ENCODE assay signal across 8 cellular contexts in genomic region chr13:27170221-27170520, GRCh38. TPM values are rescaled to one million over a fixed set of nuclear protein-coding genes. Genes with fewer than 3 reads are reported as not detected.
DNase-seq lines count a peak whose midpoint lies in the region; ATAC-seq and TF ChIP-seq lines count a peak whose summit lies in the region.

No MANE protein-coding gene starts in this region.

- peak overlapping the region; percentile 86 to 87 for H3K9ac ChIP-seq in stomach smooth muscle (ENCODE audit: low read length in 2 of 2)

- H3K4me3 Mint-ChIP-seq in activated T-helper 2 cell treated with anti-CD3 and anti-CD28 coated beads, Interferon-gamma antibody, Interleukin-2, Interleukin-4, amounts not matched to agents 10 μg/mL and 5 μg/mL and 100 μg/mL, durations not matched to agents 14 hours and 24 hours and 36 hours (ENCODE audit: low read depth) = peak overlapping the region; percentile 99

- intact Hi-C loops in activated T-helper 2 cell treated with anti-CD3 and anti-CD28 coated beads, Interferon-gamma antibody, Interleukin-2, Interleukin-4, amounts not matched to agents 10 μg/mL and 5 μg/mL and 100 μg/mL, durations not matched to agents 14 hours and 24 hours and 36 hours (cut with micrococcal nuclease) = loop anchor here (1.0 to 5.0 kb wide), 5 partner anchors 23 to 452 kb away; partner anchors contain the start of genes LNX2, POLR1D and RASL11A

- no peaks in the 10 kb centered on the region for H3K27me3 Mint-ChIP-seq in activated T-helper 2 cell treated with anti-CD3 and anti-CD28 coated beads, Interferon-gamma antibody, Interleukin-2, Interleukin-4, amounts not matched to agents 10 μg/mL and 5 μg/mL and 100 μg/mL, durations not matched to agents 14 hours and 24 hours and 36 hours (ENCODE audit: low read depth)

- H3K27ac ChIP-seq in stomach smooth muscle (ENCODE audit: low read length) = peak overlapping the region; percentile 81

- no peaks in the 10 kb centered on the region for H3K9me3 Mint-ChIP-seq in activated T-helper 2 cell treated with anti-CD3 and anti-CD28 coated beads, Interferon-gamma antibody, Interleukin-2, Interleukin-4, amounts not matched to agents 10 μg/mL and 5 μg/mL and 100 μg/mL, durations not matched to agents 14 hours and 24 hours and 36 hours

- peak overlapping the region; percentile 99 for H3K27ac Mint-ChIP-seq in activated T-helper 2 cell treated with anti-CD3 and anti-CD28 coated beads, Interferon-gamma antibody, Interleukin-2, Interleukin-4, amounts not matched to agents 10 μg/mL and 5 μg/mL and 100 μg/mL, durations not matched to agents 14 hours and 24 hours and 36 hours

- H3K27me3 ChIP-seq in stomach smooth muscle (ENCODE audit: control insufficient read depth in 1 of 2, insufficient read depth in 2 of 2, low read length in 2 of 2) = no peaks in the 10 kb centered on the region

- peaks cover 60% of the 10 kb centered on the region for H3K4me1 Mint-ChIP-seq in activated T-helper 2 cell treated with anti-CD3 and anti-CD28 coated beads, Interferon-gamma antibody, Interleukin-2, Interleukin-4, amounts not matched to agents 10 μg/mL and 5 μg/mL and 100 μg/mL, durations not matched to agents 14 hours and 24 hours and 36 hours (ENCODE audit: low read depth)

- peaks cover 19% of the 10 kb centered on the region for H3K4me1 ChIP-seq in stomach smooth muscle (ENCODE audit: control insufficient read depth, insufficient read depth, low read length)

- H3K4me3 ChIP-seq in AG10803 (ENCODE audit: low read length) (peak overlapping the region; percentile 79), HFF-Myc (replicated peaks; ENCODE audit: low read depth, low read length) (peak overlapping the region; percentile 60), iPS-18c (ENCODE audit: insufficient read depth, low read depth, low read length) (peak overlapping the region; percentile 56), stomach smooth muscle (ENCODE audit: low read length in 2 of 2) (peak overlapping the region; percentile 84 to 90)

- peak; percentile 68 for DNase-seq in AG10803 (ENCODE audit: low read depth)
- DNase-seq in HFF-Myc (ENCODE audit: extremely low read depth, low read depth) = no peak
- no peak for DNase-seq in activated T-helper 2 cell treated with anti-CD3 and anti-CD28 coated beads, Interferon-gamma antibody, Interleukin-2, Interleukin-4, amounts not matched to agents 10 μg/mL and 5 μg/mL and 100 μg/mL, durations not matched to agents 14 hours and 24 hours and 36 hours (ENCODE audit: low spot score)
- no peak for DNase-seq in inferior parietal cortex (ENCODE audit: extremely low spot score)
- no peak for DNase-seq in OCI-M2 (lab: John Stamatoyannopoulos, UW; ENCODE audit: unreplicated experiment)

- no peaks in the 10 kb centered on the region for H3K9me3 ChIP-seq in iPS-18c (ENCODE audit: control insufficient read depth, insufficient read depth, low read length)
- H3K9me3 ChIP-seq in stomach smooth muscle (ENCODE audit: control insufficient read depth in 2 of 2, low read length in 2 of 2) = no peaks in the 10 kb centered on the region

- no peak for ATAC-seq in HG03469 (IDR thresholded peaks at IDR 0.05; ENCODE audit: unreplicated experiment)

- TF ChIP-seq CTCF in AG10803 (conservative IDR thresholded peaks at IDR 0.05; ENCODE audit: low read length) = 0 out of 2 replicates have a peak, but pooled peaks have one; percentile 13
- no peak for TF ChIP-seq CTCF in HFF-Myc (IDR thresholded peaks at IDR 0.05; ENCODE audit: low read depth, low read length, missing control alignments)

- H3K36me3 ChIP-seq in stomach smooth muscle (ENCODE audit: control insufficient read depth in 2 of 2, insufficient read depth in 2 of 2, low read length in 2 of 2) = no peaks in the 10 kb centered on the region

- H3K36me3 Mint-ChIP-seq in activated T-helper 2 cell treated with anti-CD3 and anti-CD28 coated beads, Interferon-gamma antibody, Interleukin-2, Interleukin-4, amounts not matched to agents 10 μg/mL and 5 μg/mL and 100 μg/mL, durations not matched to agents 14 hours and 24 hours and 36 hours (ENCODE audit: low read depth) = peaks cover 11% of the 10 kb centered on the region

RNA-seq across cellular contexts. Expression of gene USP12, which starts 1.4 kb away (rescaled TPM):
- total RNA-seq in activated T-helper 2 cell treated with anti-CD3 and anti-CD28 coated beads, Interferon-gamma antibody, Interleukin-2, Interleukin-4, amounts not matched to agents 10 μg/mL and 5 μg/mL and 100 μg/mL, durations not matched to agents 14 hours and 24 hours and 36 hours = 40.8 and 45.1 TPM in 2 replicates
